ENCODE assay signal across 14 cellular contexts in the genomic region with DNA sequence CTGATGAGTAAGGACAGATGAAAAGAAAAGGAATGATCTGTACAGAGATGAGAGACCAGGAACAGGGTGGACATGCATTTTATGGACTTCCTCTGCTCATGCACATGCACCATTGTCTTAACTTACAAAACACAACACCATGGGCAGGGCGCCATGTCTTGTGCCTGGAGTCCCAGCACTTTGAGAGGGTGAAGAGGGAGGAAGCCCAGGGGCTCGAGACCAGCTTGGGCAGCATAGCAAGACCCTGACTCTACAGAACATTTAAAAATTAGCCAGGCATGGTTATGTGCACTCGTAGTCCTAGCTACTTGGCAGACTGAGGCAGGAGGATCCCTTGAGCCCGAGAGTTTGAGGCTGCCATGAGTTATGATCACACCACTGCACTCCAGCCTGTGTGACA.
DNase-seq lines count a peak whose midpoint lies in the region; ATAC-seq and TF ChIP-seq lines count a peak whose summit lies in the region.
"Had no signal": no experiment of that assay in that cellular context is flagged by ENCODE, and none has a peak within 500 bp of the region (broad histone marks: within the 10 kb centered on the region; RNA-seq: fewer than 3 reads in every experiment).

No MANE protein-coding gene starts in this region.

- no peaks in the 10 kb centered on the region for H3K27me3 Mint-ChIP-seq in activated T-helper 1 cell treated with anti-CD3 and anti-CD28 coated beads, Interleukin-12 subunit alpha, Interleukin-12 subunit beta, Interleukin-2, Interleukin-4 antibody, amounts not matched to agents 30 ng/mL and 10 ng/mL and 1 ng/mL, durations not matched to agents 14 hours and 24 hours and 36 hours (ENCODE audit: insufficient read depth)
- H3K27me3 Mint-ChIP-seq in mesothelial cell of epicardium (ENCODE audit: low read depth), result no peaks in the 10 kb centered on the region
- H3K27me3 Mint-ChIP-seq: stimulated activated naive B cell treated with anti-CD40 and anti-IgM and Interleukin-4, amounts not matched to agents 10 μg/mL and 1 μg/mL and 100 μg/mL, for 72 hours had no signal

- H3K27me3 ChIP-seq in left ventricle myocardium inferior (ENCODE audit: low read depth) (no peaks in the 10 kb centered on the region), uterus (no peaks in the 10 kb centered on the region), suprapubic skin (no peaks in the 10 kb centered on the region)

- peaks cover 12% of the 10 kb centered on the region for H3K36me3 Mint-ChIP-seq in activated T-helper 1 cell treated with anti-CD3 and anti-CD28 coated beads, Interleukin-12 subunit alpha, Interleukin-12 subunit beta, Interleukin-2, Interleukin-4 antibody, amounts not matched to agents 30 ng/mL and 10 ng/mL and 1 ng/mL, durations not matched to agents 14 hours and 24 hours and 36 hours (ENCODE audit: low read depth)
- no peaks in the 10 kb centered on the region for H3K36me3 Mint-ChIP-seq in mesothelial cell of epicardium
- H3K36me3 Mint-ChIP-seq: stimulated activated naive B cell treated with anti-CD40 and anti-IgM and Interleukin-4, amounts not matched to agents 10 μg/mL and 1 μg/mL and 100 μg/mL, for 72 hours had no signal

- ATAC-seq in HG02885 (IDR thresholded peaks at IDR 0.05; ENCODE audit: poor library complexity, unreplicated experiment) (no peak), GM21515 (IDR thresholded peaks at IDR 0.05; ENCODE audit: unreplicated experiment) (no peak)

- WGBS in suprapubic skin, result 76% methylated on average over 4 of the region's 4 CpGs

- TF ChIP-seq CTCF in left ventricle myocardium inferior (IDR thresholded peaks at IDR 0.05; ENCODE audit: borderline replicate concordance) (no peak), mesothelial cell of epicardium (IDR thresholded peaks at IDR 0.05; ENCODE audit: unreplicated experiment) (no peak), uterus (IDR thresholded peaks at IDR 0.05) (no peak), suprapubic skin (IDR thresholded peaks at IDR 0.05) (no peak)

- DNase-seq in left ventricle myocardium inferior, result no peak
- DNase-seq in cardiac septum (ENCODE audit: low spot score), result no peak
- no peak for DNase-seq in activated T-helper 1 cell treated with anti-CD3 and anti-CD28 coated beads, Interleukin-12 subunit alpha, Interleukin-12 subunit beta, Interleukin-2, Interleukin-4 antibody, amounts not matched to agents 30 ng/mL and 10 ng/mL and 1 ng/mL, durations not matched to agents 14 hours and 24 hours and 36 hours (ENCODE audit: low spot score)
- DNase-seq in mesothelial cell of epicardium (ENCODE audit: low spot score in 2 of 2, unreplicated experiment in 2 of 2), result no peak
- DNase-seq in uterus, result no peak
- no peak for DNase-seq in suprapubic skin (ENCODE audit: low spot score in 2 of 2)
- DNase-seq: NCI-H1436 treated with DMSO at 0.1 percent for 48 hours; NCI-H526 treated with DMSO at 0.1 percent for 48 hours; stimulated activated CD4-positive, alpha-beta T cell treated with anti-CD3 and anti-CD28 coated beads, Interleukin-2, amount 100 ng/mL, for 48 hours; stimulated activated naive B cell treated with anti-CD40 and anti-IgM and Interleukin-4, amounts not matched to agents 10 μg/mL and 1 μg/mL and 100 μg/mL, for 72 hours had no signal

- H3K27ac Mint-ChIP-seq in activated T-helper 1 cell treated with anti-CD3 and anti-CD28 coated beads, Interleukin-12 subunit alpha, Interleukin-12 subunit beta, Interleukin-2, Interleukin-4 antibody, amounts not matched to agents 30 ng/mL and 10 ng/mL and 1 ng/mL, durations not matched to agents 14 hours and 24 hours and 36 hours, result peak overlapping the region; percentile 90
- peak overlapping the region; percentile 82 for H3K27ac Mint-ChIP-seq in mesothelial cell of epicardium
- H3K27ac Mint-ChIP-seq: stimulated activated naive B cell treated with anti-CD40 and anti-IgM and Interleukin-4, amounts not matched to agents 10 μg/mL and 1 μg/mL and 100 μg/mL, for 72 hours had no signal

- H3K36me3 ChIP-seq in left ventricle myocardium inferior (no peaks in the 10 kb centered on the region), uterus (no peaks in the 10 kb centered on the region), suprapubic skin (no peaks in the 10 kb centered on the region)
- H3K36me3 ChIP-seq: prostate gland had no signal

- H3K4me1 Mint-ChIP-seq in activated T-helper 1 cell treated with anti-CD3 and anti-CD28 coated beads, Interleukin-12 subunit alpha, Interleukin-12 subunit beta, Interleukin-2, Interleukin-4 antibody, amounts not matched to agents 30 ng/mL and 10 ng/mL and 1 ng/mL, durations not matched to agents 14 hours and 24 hours and 36 hours (ENCODE audit: low read depth), result peaks cover 66% of the 10 kb centered on the region
- H3K4me1 Mint-ChIP-seq in mesothelial cell of epicardium, result peaks cover 38% of the 10 kb centered on the region

- peak overlapping the region; percentile 74 for H3K4me3 Mint-ChIP-seq in activated T-helper 1 cell treated with anti-CD3 and anti-CD28 coated beads, Interleukin-12 subunit alpha, Interleukin-12 subunit beta, Interleukin-2, Interleukin-4 antibody, amounts not matched to agents 30 ng/mL and 10 ng/mL and 1 ng/mL, durations not matched to agents 14 hours and 24 hours and 36 hours
- no peak overlapping the region for H3K4me3 Mint-ChIP-seq in mesothelial cell of epicardium
- H3K4me3 Mint-ChIP-seq: stimulated activated naive B cell treated with anti-CD40 and anti-IgM and Interleukin-4, amounts not matched to agents 10 μg/mL and 1 μg/mL and 100 μg/mL, for 72 hours had no signal

- H3K27ac ChIP-seq in left ventricle myocardium inferior (replicated peaks), result peak overlapping the region; percentile 68
- H3K27ac ChIP-seq in uterus, result peak overlapping the region; percentile 70 to 71
- H3K27ac ChIP-seq in suprapubic skin, result no peak overlapping the region
- H3K27ac ChIP-seq: C4-2B, prostate gland had no signal

- TF ChIP-seq POLR2A in uterus (IDR thresholded peaks at IDR 0.05), result no peak
- no peak for TF ChIP-seq POLR2A in suprapubic skin (IDR thresholded peaks at IDR 0.05)

- H3K4me3 ChIP-seq in left ventricle myocardium inferior, result no peak overlapping the region
- no peak overlapping the region for H3K4me3 ChIP-seq in uterus
- no peak overlapping the region for H3K4me3 ChIP-seq in suprapubic skin
- H3K4me3 ChIP-seq: prostate gland had no signal

- H3K4me1 ChIP-seq in left ventricle myocardium inferior (peaks cover 38% of the 10 kb centered on the region), uterus (no peaks in the 10 kb centered on the region), suprapubic skin (peaks cover 18% of the 10 kb centered on the region)
- H3K4me1 ChIP-seq: prostate gland had no signal

- no peaks in the 10 kb centered on the region for H3K9me3 ChIP-seq in left ventricle myocardium inferior (replicated peaks)
- H3K9me3 ChIP-seq in uterus, result no peaks in the 10 kb centered on the region
- H3K9me3 ChIP-seq in suprapubic skin, result no peaks in the 10 kb centered on the region
- H3K9me3 ChIP-seq: prostate gland had no signal

- TF ChIP-seq EP300 in suprapubic skin (IDR thresholded peaks at IDR 0.05), result no peak

- intact Hi-C loops in left ventricle myocardium inferior (cut with micrococcal nuclease) (loop anchor here (10.0 kb wide), 2 partner anchors 85 to 315 kb away; a partner anchor contains a TSS), cardiac septum (cut with DNase I) (loop anchor here (10.0 kb wide), 1 partner anchor 315 kb away; no protein-coding TSS in a partner anchor), uterus (cut with DNase I; ENCODE audit: low total_unique reads) (no loop called here)
- intact Hi-C loops in activated T-helper 1 cell treated with anti-CD3 and anti-CD28 coated beads, Interleukin-12 subunit alpha, Interleukin-12 subunit beta, Interleukin-2, Interleukin-4 antibody, amounts not matched to agents 30 ng/mL and 10 ng/mL and 1 ng/mL, durations not matched to agents 14 hours and 24 hours and 36 hours (cut with micrococcal nuclease), result loop anchor here (1.0 to 10.0 kb wide), 2 partner anchors 8 to 1035 kb away; no protein-coding TSS in a partner anchor

- no peaks in the 10 kb centered on the region for H3K9me3 Mint-ChIP-seq in activated T-helper 1 cell treated with anti-CD3 and anti-CD28 coated beads, Interleukin-12 subunit alpha, Interleukin-12 subunit beta, Interleukin-2, Interleukin-4 antibody, amounts not matched to agents 30 ng/mL and 10 ng/mL and 1 ng/mL, durations not matched to agents 14 hours and 24 hours and 36 hours
- H3K9me3 Mint-ChIP-seq in mesothelial cell of epicardium, result no peaks in the 10 kb centered on the region
